In genomic region chr1:147811751-147812150, GRCh38 we compare ENCODE assay signal across 20 cellular contexts. TPM values are rescaled to one million over a fixed set of nuclear protein-coding genes. Genes with fewer than 3 reads are reported as not detected.
DNase-seq lines count a peak whose midpoint lies in the region; ATAC-seq and TF ChIP-seq lines count a peak whose summit lies in the region.
"Had no signal": no experiment of that assay in that cellular context is flagged by ENCODE, and none has a peak within 500 bp of the region (broad histone marks: within the 10 kb centered on the region; RNA-seq: fewer than 3 reads in every experiment).

No MANE protein-coding gene starts in this region.

- DNase-seq in left cardiac atrium (no peak), Right ventricle myocardium inferior (ENCODE audit: missing footprints) (no peak), left ventricle myocardium superior (no peak), mesendoderm (no peak), NCI-H524 (lab: John Stamatoyannopoulos, UW) (no peak), esophagus muscularis mucosa (ENCODE audit: extremely low spot score) (no peak)
- DNase-seq: C1 segment of cervical spinal cord; Calu3; CD4-positive, alpha-beta memory T cell; COR-L47; DMS53; DMS79 treated with DMSO at 0.1 percent for 48 hours; GF-D8; H9 had no signal

- no peak overlapping the region for H4K5ac ChIP-seq in mesendoderm (ENCODE audit: low read length)

- no peak for TF ChIP-seq POLR2A in esophagus muscularis mucosa (IDR thresholded peaks at IDR 0.05; ENCODE audit: low read depth)

- H2BK5ac ChIP-seq in mesendoderm (ENCODE audit: low read length), result no peak overlapping the region

- no peak overlapping the region for H3K9ac ChIP-seq in mesendoderm (ENCODE audit: low read length)

- no peaks in the 10 kb centered on the region for H3K27me3 ChIP-seq in mesendoderm (ENCODE audit: insufficient read depth, low read length, poor library complexity)
- H3K27me3 ChIP-seq in esophagus muscularis mucosa, result no peaks in the 10 kb centered on the region

- ATAC-seq in left cardiac atrium (peak; percentile 50 to 62), Right ventricle myocardium inferior (no peak), left ventricle myocardium superior (peak; percentile 54)
- ATAC-seq: GM23338, HCT116 had no signal

- TF ChIP-seq CTCF in esophagus muscularis mucosa (IDR thresholded peaks at IDR 0.05), result no peak

- H3K4ac ChIP-seq in mesendoderm (ENCODE audit: low read depth, low read length), result peak overlapping the region; percentile 73

- no peak overlapping the region for H2BK120ac ChIP-seq in mesendoderm (ENCODE audit: low read depth, low read length)

- no peak overlapping the region for H3K18ac ChIP-seq in mesendoderm (ENCODE audit: low read length)

- peak overlapping the region; percentile 47 for H3K56ac ChIP-seq in mesendoderm (ENCODE audit: low read length)

- no peak overlapping the region for H2BK15ac ChIP-seq in mesendoderm (replicated peaks; ENCODE audit: low read depth)

- no peak overlapping the region for H4K8ac ChIP-seq in mesendoderm (ENCODE audit: low read depth, low read length)

- no peak for TF ChIP-seq EP300 in esophagus muscularis mucosa (IDR thresholded peaks at IDR 0.05)

- no peaks in the 10 kb centered on the region for H3K79me1 ChIP-seq in mesendoderm (ENCODE audit: low read length)

- H3K4me1 ChIP-seq in mesendoderm (ENCODE audit: control insufficient read depth, low read depth, low read length), result peaks cover 9% of the 10 kb centered on the region
- H3K4me1 ChIP-seq in esophagus muscularis mucosa, result peaks cover 0 to 7% (median 3%) of the 10 kb centered on the region in 4 donors

- H3K4me3 ChIP-seq in mesendoderm (ENCODE audit: low read length), result no peak overlapping the region
- H3K4me3 ChIP-seq in esophagus muscularis mucosa, result no peak overlapping the region
- H3K4me3 ChIP-seq: GM23338 had no signal

- H3K27ac ChIP-seq in mesendoderm (ENCODE audit: low read depth, low read length) (no peak overlapping the region), esophagus muscularis mucosa (replicated peaks in 1 of 4) (no peak overlapping the region)

- H3K79me2 ChIP-seq in mesendoderm (ENCODE audit: control insufficient read depth, insufficient read depth, low read length), result no peaks in the 10 kb centered on the region

- H3K36me3 ChIP-seq in mesendoderm (ENCODE audit: control insufficient read depth, insufficient read depth, low read length) (no peaks in the 10 kb centered on the region), esophagus muscularis mucosa (no peaks in the 10 kb centered on the region)

- no CpG with 5 or more reads among the region's 3 CpGs for WGBS in mesendoderm (ENCODE audit: extremely low coverage, insufficient coverage, low lambda C conversion rate)
- 38% methylated on average over 3 of the region's 3 CpGs for WGBS in esophagus muscularis mucosa

- H3K9me3 ChIP-seq in esophagus muscularis mucosa, result no peaks in the 10 kb centered on the region

- H3K4me2 ChIP-seq in mesendoderm (ENCODE audit: low read length), result no peak overlapping the region
- H3K4me2 ChIP-seq: GM23338 had no signal

- intact Hi-C loops in left cardiac atrium (cut with DNase I), result loop anchor here in 1 of 2 donors (5.0 kb wide), 1 partner anchor 64 kb away; no protein-coding TSS in a partner anchor
- intact Hi-C loops in Right ventricle myocardium inferior (cut with DNase I), result no loop called here
- intact Hi-C loops in left ventricle myocardium superior (cut with micrococcal nuclease), result no loop called here
- intact Hi-C loops in esophagus muscularis mucosa (cut with DNase I), result no loop called here

- no peak overlapping the region for H2AK5ac ChIP-seq in mesendoderm (ENCODE audit: low read length)

- peak overlapping the region; percentile 18 for H3K23ac ChIP-seq in mesendoderm (ENCODE audit: low read length)

RNA-seq across cellular contexts. Expression of gene GJA5, which starts 51.3 kb away (rescaled TPM):
- total RNA-seq in left cardiac atrium (10 to 100 TPM; 39.4 to 54.6 TPM), Right ventricle myocardium inferior (11.3 TPM), left ventricle myocardium superior (4.7 TPM), esophagus muscularis mucosa (10 to 100 TPM in 3 of 4 donors, 1 to 10 TPM in 1; 9.8 to 14.6 (median 12.0) TPM)
- polyA plus RNA-seq in mesendoderm (2013, experiment 1 of 2), result 2.2 TPM
- 2.2 TPM for polyA plus RNA-seq in mesendoderm (2013, experiment 2 of 2)
- total RNA-seq: A172; A673; Calu3; CD4-positive, alpha-beta memory T cell; Daoy; G401 had no signal
- polyA plus RNA-seq: CD4-positive, alpha-beta memory T cell had no signal
